In genomic region chr20:50765674-50766073, GRCh38 we compare ENCODE assay signal across 2 cellular contexts.
TF ChIP-seq lines count a peak whose summit lies in the region.

No MANE protein-coding gene starts in this region.

TF ChIP-seq in HCT116, 20 proteins besides CTCF, POLR2A, EP300 and RAD21:
- TF ChIP-seq SP1 (IDR thresholded peaks at IDR 0.05; ENCODE audit: low read depth) (no peak), SRF (IDR thresholded peaks at IDR 0.05; ENCODE audit: low read depth) (no peak), EZH2phosphoT487 (IDR thresholded peaks at IDR 0.05; ENCODE audit: borderline replicate concordance) (no peak), FOSL1 (IDR thresholded peaks at IDR 0.05; ENCODE audit: low read depth) (no peak), ZFX (IDR thresholded peaks at IDR 0.05) (no peak), ELF1 (IDR thresholded peaks at IDR 0.05; ENCODE audit: borderline replicate concordance, low read depth) (no peak), ZNF274 (IDR thresholded peaks at IDR 0.05; ENCODE audit: low read depth, low read length) (no peak), CBX3 (IDR thresholded peaks at IDR 0.05; ENCODE audit: low read depth) (no peak), TCF7L2 (IDR thresholded peaks at IDR 0.05; ENCODE audit: borderline replicate concordance, extremely low read depth, insufficient read depth, insufficient read length) (no peak), EGR1 (IDR thresholded peaks at IDR 0.05; ENCODE audit: low read depth) (no peak), POLR2AphosphoS5 (IDR thresholded peaks at IDR 0.05; ENCODE audit: low read depth, low read length) (no peak), JUND (IDR thresholded peaks at IDR 0.05) (no peak), SIN3A (IDR thresholded peaks at IDR 0.05; ENCODE audit: low read depth) (no peak), YY1 (IDR thresholded peaks at IDR 0.05; ENCODE audit: extremely low read depth, insufficient replicate concordance, low read depth, low read length) (no peak), EZH2 (IDR thresholded peaks at IDR 0.05) (no peak)
- TF ChIP-seq, protein P1, sequence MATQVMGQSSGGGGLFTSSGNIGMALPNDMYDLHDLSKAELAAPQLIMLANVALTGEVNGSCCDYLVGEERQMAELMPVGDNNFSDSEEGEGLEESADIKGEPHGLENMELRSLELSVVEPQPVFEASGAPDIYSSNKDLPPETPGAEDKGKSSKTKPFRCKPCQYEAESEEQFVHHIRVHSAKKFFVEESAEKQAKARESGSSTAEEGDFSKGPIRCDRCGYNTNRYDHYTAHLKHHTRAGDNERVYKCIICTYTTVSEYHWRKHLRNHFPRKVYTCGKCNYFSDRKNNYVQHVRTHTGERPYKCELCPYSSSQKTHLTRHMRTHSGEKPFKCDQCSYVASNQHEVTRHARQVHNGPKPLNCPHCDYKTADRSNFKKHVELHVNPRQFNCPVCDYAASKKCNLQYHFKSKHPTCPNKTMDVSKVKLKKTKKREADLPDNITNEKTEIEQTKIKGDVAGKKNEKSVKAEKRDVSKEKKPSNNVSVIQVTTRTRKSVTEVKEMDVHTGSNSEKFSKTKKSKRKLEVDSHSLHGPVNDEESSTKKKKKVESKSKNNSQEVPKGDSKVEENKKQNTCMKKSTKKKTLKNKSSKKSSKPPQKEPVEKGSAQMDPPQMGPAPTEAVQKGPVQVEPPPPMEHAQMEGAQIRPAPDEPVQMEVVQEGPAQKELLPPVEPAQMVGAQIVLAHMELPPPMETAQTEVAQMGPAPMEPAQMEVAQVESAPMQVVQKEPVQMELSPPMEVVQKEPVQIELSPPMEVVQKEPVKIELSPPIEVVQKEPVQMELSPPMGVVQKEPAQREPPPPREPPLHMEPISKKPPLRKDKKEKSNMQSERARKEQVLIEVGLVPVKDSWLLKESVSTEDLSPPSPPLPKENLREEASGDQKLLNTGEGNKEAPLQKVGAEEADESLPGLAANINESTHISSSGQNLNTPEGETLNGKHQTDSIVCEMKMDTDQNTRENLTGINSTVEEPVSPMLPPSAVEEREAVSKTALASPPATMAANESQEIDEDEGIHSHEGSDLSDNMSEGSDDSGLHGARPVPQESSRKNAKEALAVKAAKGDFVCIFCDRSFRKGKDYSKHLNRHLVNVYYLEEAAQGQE (IDR thresholded peaks at IDR 0.05; ENCODE audit: low read depth), result no peak
- TF ChIP-seq, protein P2, sequence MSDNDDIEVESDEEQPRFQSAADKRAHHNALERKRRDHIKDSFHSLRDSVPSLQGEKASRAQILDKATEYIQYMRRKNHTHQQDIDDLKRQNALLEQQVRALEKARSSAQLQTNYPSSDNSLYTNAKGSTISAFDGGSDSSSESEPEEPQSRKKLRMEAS (IDR thresholded peaks at IDR 0.05), result no peak
- TF ChIP-seq, protein P3, sequence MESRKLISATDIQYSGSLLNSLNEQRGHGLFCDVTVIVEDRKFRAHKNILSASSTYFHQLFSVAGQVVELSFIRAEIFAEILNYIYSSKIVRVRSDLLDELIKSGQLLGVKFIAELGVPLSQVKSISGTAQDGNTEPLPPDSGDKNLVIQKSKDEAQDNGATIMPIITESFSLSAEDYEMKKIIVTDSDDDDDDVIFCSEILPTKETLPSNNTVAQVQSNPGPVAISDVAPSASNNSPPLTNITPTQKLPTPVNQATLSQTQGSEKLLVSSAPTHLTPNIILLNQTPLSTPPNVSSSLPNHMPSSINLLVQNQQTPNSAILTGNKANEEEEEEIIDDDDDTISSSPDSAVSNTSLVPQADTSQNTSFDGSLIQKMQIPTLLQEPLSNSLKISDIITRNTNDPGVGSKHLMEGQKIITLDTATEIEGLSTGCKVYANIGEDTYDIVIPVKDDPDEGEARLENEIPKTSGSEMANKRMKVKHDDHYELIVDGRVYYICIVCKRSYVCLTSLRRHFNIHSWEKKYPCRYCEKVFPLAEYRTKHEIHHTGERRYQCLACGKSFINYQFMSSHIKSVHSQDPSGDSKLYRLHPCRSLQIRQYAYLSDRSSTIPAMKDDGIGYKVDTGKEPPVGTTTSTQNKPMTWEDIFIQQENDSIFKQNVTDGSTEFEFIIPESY (IDR thresholded peaks at IDR 0.05; ENCODE audit: extremely low read depth, insufficient replicate concordance, low read length), result no peak
- TF ChIP-seq, protein P4, sequence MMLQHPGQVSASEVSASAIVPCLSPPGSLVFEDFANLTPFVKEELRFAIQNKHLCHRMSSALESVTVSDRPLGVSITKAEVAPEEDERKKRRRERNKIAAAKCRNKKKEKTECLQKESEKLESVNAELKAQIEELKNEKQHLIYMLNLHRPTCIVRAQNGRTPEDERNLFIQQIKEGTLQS (IDR thresholded peaks at IDR 0.05), result no peak
TF ChIP-seq in HCT116: peak in this region for 0.

TF ChIP-seq in K562, 482 proteins besides CTCF, POLR2A, EP300 and RAD21:
- peak in 1 of 3 experiments; percentile 74; a peak in 2 of 6 replicates for TF ChIP-seq ZBTB11 (CRISPR knock-in tag; IDR thresholded peaks at IDR 0.05)
- TF ChIP-seq EWSR1 (IDR thresholded peaks at IDR 0.05; ENCODE audit: borderline replicate concordance, low read depth, partially characterized antibody), result peak; percentile 91
- no peak for TF ChIP-seq TAL1 (IDR thresholded peaks at IDR 0.05)
- 0 out of 4 replicates have a peak, but pooled peaks of 1 of the 2 experiments have one; percentile 54 for TF ChIP-seq BCLAF1 (IDR thresholded peaks at IDR 0.05; ENCODE audit: borderline replicate concordance in 1 of 2, control insufficient read depth in 1 of 2, low read depth in 2 of 2, low read length in 1 of 2)
